In genomic region chrX:136619889-136620505, GRCh38 we compare ENCODE assay signal across 19 cellular contexts. TPM values are rescaled to one million over a fixed set of nuclear protein-coding genes. Genes with fewer than 3 reads are reported as not detected.
DNase-seq lines count a peak whose midpoint lies in the region; ATAC-seq, FAIRE-seq and TF ChIP-seq lines count a peak whose summit lies in the region.
"Had no signal": no experiment of that assay in that cellular context is flagged by ENCODE, and none has a peak within 500 bp of the region (broad histone marks: within the 10 kb centered on the region; RNA-seq: fewer than 3 reads in every experiment).

No MANE protein-coding gene starts in this region.

- no peak for TF ChIP-seq POLR2A in A549 (IDR thresholded peaks at IDR 0.05; ENCODE audit: low read length)

- peak overlapping the region; percentile 74 for H3K27ac Mint-ChIP-seq in activated naive CD8-positive, alpha-beta T cell treated with anti-CD3 and anti-CD28 coated beads for 36 hours
- H3K27ac Mint-ChIP-seq: mesothelial cell of epicardium, WTC11 had no signal

- CTCF ChIA-PET in A549 (lab: Yijun Ruan, JAX), result no interaction called here

- H3K9me3 ChIP-seq in A549, result no peaks in the 10 kb centered on the region
- H3K9me3 ChIP-seq: heart left ventricle, upper lobe of left lung had no signal

- TF ChIP-seq EP300 in A549 (IDR thresholded peaks at IDR 0.05), result no peak

- no peak for DNase-seq in A549 (ENCODE audit: low read depth in 1 of 2, low spot score in 1 of 2)
- peak; percentile 47 for DNase-seq in KBM-7
- DNase-seq in activated CD4-positive, alpha-beta T cell treated with anti-CD3 and anti-CD28 coated beads for 4 hours, result peak; percentile 45 to 53
- peak; percentile 51 for DNase-seq in activated naive CD8-positive, alpha-beta T cell treated with anti-CD3 and anti-CD28 coated beads for 36 hours
- DNase-seq in midbrain (lab: John Stamatoyannopoulos, UW), result no peak
- no peak for DNase-seq in KG1 (lab: John Stamatoyannopoulos, UW)
- DNase-seq in pons (ENCODE audit: low spot score), result no peak
- no peak for DNase-seq in Right ventricle myocardium inferior (ENCODE audit: missing footprints)
- DNase-seq: amygdala, cortex of kidney, DMS53, heart left ventricle, kidney, NCI-H2171 treated with DMSO at 0.1 percent for 48 hours, upper lobe of left lung had no signal

- ATAC-seq in A549, result no peak
- no peak for ATAC-seq in Right ventricle myocardium inferior
- ATAC-seq: heart left ventricle, WTC11 had no signal

- peaks cover 7% of the 10 kb centered on the region for H3K9me3 Mint-ChIP-seq in activated naive CD8-positive, alpha-beta T cell treated with anti-CD3 and anti-CD28 coated beads for 36 hours
- H3K9me3 Mint-ChIP-seq: WTC11 had no signal

- FAIRE-seq in A549 (lab: Jason Lieb, UNC), result peak; percentile 73
- FAIRE-seq: kidney had no signal

- H3K4me3 Mint-ChIP-seq in activated naive CD8-positive, alpha-beta T cell treated with anti-CD3 and anti-CD28 coated beads for 36 hours, result no peak overlapping the region
- H3K4me3 Mint-ChIP-seq: mesothelial cell of epicardium, WTC11 had no signal

- TF ChIP-seq CTCF in A549 (IDR thresholded peaks at IDR 0.05), result no peak

- 38% methylated on average over 14 of the region's 14 CpGs for WGBS in A549 (ENCODE audit: missing lambda C conversion rate)

- in situ Hi-C loops in KBM-7 (cut with MboI; ENCODE audit: low pct_unique_long_range_greater_than_20kb, low sequenced_read_pairs), result no loop called here

- no peaks in the 10 kb centered on the region for H3K27me3 Mint-ChIP-seq in activated naive CD8-positive, alpha-beta T cell treated with anti-CD3 and anti-CD28 coated beads for 36 hours

- intact Hi-C loops in Right ventricle myocardium inferior (cut with DNase I), result no loop called here

- no peak for TF ChIP-seq RAD21 in A549 (conservative IDR thresholded peaks at IDR 0.05 in 1 of 2, IDR thresholded peaks at IDR 0.05 in 1 of 2)

- peaks cover 56% of the 10 kb centered on the region for H3K4me1 Mint-ChIP-seq in activated naive CD8-positive, alpha-beta T cell treated with anti-CD3 and anti-CD28 coated beads for 36 hours
- H3K4me1 Mint-ChIP-seq: mesothelial cell of epicardium, WTC11 had no signal

- POLR2A ChIA-PET in A549 (lab: Yijun Ruan, JAX), result no interaction called here

- no peak overlapping the region for H3K4me2 ChIP-seq in A549
- H3K4me2 ChIP-seq: smooth muscle cell had no signal

- H3K36me3 Mint-ChIP-seq in activated naive CD8-positive, alpha-beta T cell treated with anti-CD3 and anti-CD28 coated beads for 36 hours, result peaks cover 11% of the 10 kb centered on the region
- H3K36me3 Mint-ChIP-seq: mesothelial cell of epicardium, WTC11 had no signal

- no peak overlapping the region for H3K27ac ChIP-seq in A549
- H3K27ac ChIP-seq: heart left ventricle, upper lobe of left lung had no signal

- H3K4me1 ChIP-seq in A549, result no peaks in the 10 kb centered on the region
- H3K4me1 ChIP-seq: heart left ventricle, upper lobe of left lung had no signal

- no peak overlapping the region for H3K4me3 ChIP-seq in A549
- H3K4me3 ChIP-seq: heart left ventricle, smooth muscle cell, upper lobe of left lung had no signal

TF ChIP-seq in A549, 52 proteins besides CTCF, POLR2A, EP300 and RAD21:
- TF ChIP-seq PHF8 (IDR thresholded peaks at IDR 0.05; ENCODE audit: borderline replicate concordance, low read depth) (no peak), BHLHE40 (IDR thresholded peaks at IDR 0.05; ENCODE audit: low read depth, low read length) (no peak), CEBPB (IDR thresholded peaks at IDR 0.05) (no peak), FOXS1 (CRISPR knock-in tag; IDR thresholded peaks at IDR 0.05) (no peak)

RNA-seq across cellular contexts. Expression of gene CD40LG, which starts 28.0 kb away (rescaled TPM):
- polyA plus RNA-seq in A549 (2011; rRNA removed) (not detected in 2 replicates), A549 (2017; fragmentation: RNase III; extraction: RNeasy Plus Mini Kit Qiagen cat#74134 plus additional on column Dnase treatment) (not detected in 3 replicates)
- polyA plus RNA-seq in A549 (2012; cell fraction: cytosol; rRNA removed), result not detected in 2 replicates
- polyA plus RNA-seq in A549 (2012; cell fraction: nucleus; rRNA removed), result not detected in 2 replicates
- not detected in 2 replicates for polyA minus RNA-seq in A549 (2011; rRNA and poly(A)+ RNA removed)
- 1 to 10 TPM; 2.3 to 2.6 TPM for total RNA-seq in activated naive CD8-positive, alpha-beta T cell treated with anti-CD3 and anti-CD28 coated beads for 36 hours
- not detected for total RNA-seq in Right ventricle myocardium inferior
- total RNA-seq: mesothelial cell of epicardium, osteocyte, smooth muscle cell, WTC11 had no signal
- polyA plus RNA-seq: smooth muscle cell had no signal

Comparison
In these comparisons a context has a peak if more than half of its experiments do, and no peak if none do; other contexts are left out.
1. DNase-seq: peak in KBM-7 (single experiment), activated CD4-positive, alpha-beta T cell treated with anti-CD3 and anti-CD28 coated beads for 4 hours (2 of 2) and activated naive CD8-positive, alpha-beta T cell treated with anti-CD3 and anti-CD28 coated beads for 36 hours (single experiment); none in A549 (0 of 2), midbrain (single experiment), KG1 (single experiment), pons (single experiment) and Right ventricle myocardium inferior (single experiment).